ENCODE assay signal across 10 cellular contexts in genomic region chr14:101878222-101879211, GRCh38.
DNase-seq lines count a peak whose midpoint lies in the region; ATAC-seq, FAIRE-seq and TF ChIP-seq lines count a peak whose summit lies in the region.
"Had no signal": no experiment of that assay in that cellular context is flagged by ENCODE, and none has a peak within 500 bp of the region (broad histone marks: within the 10 kb centered on the region; RNA-seq: fewer than 3 reads in every experiment).

No MANE protein-coding gene starts in this region.

- CTCF ChIA-PET in CD4-positive, alpha-beta T cell (lab: Charles Lee) = interaction anchor here (0.9 to 1.3 kb wide), 2 partner anchors 35 to 107 kb away, joined by 3 to 5 read pairs; no protein-coding TSS in a partner anchor

- POLR2A ChIA-PET in CD4-positive, alpha-beta T cell (lab: Charles Lee) = interaction anchor here (1.1 kb wide), 1 partner anchor 172 kb away, joined by 3 read pairs; no protein-coding TSS in a partner anchor

- peaks cover 58% of the 10 kb centered on the region for H3K4me1 Mint-ChIP-seq in CD4-positive, alpha-beta T cell (ENCODE audit: low read depth)
- peaks cover 30% of the 10 kb centered on the region for H3K4me1 Mint-ChIP-seq in mesothelial cell of epicardium

- H3K27ac Mint-ChIP-seq in CD4-positive, alpha-beta T cell = peak overlapping the region; percentile 79
- peak overlapping the region; percentile 75 for H3K27ac Mint-ChIP-seq in mesothelial cell of epicardium

- peak overlapping the region; percentile 42 for H3K4me3 Mint-ChIP-seq in CD4-positive, alpha-beta T cell
- H3K4me3 Mint-ChIP-seq in mesothelial cell of epicardium = no peak overlapping the region

- no peak overlapping the region for H3K4me3 ChIP-seq in lower leg skin (ENCODE audit: low read depth, poor library complexity, severe bottlenecking)
- H3K4me3 ChIP-seq in small intestine (ENCODE audit: low read depth in 1 of 2, low read length in 2 of 2) = no peak overlapping the region
- H3K4me3 ChIP-seq: vagina had no signal

- ATAC-seq in CD4-positive, alpha-beta T cell (ENCODE audit: poor library complexity) = no peak
- ATAC-seq in GM19455 (IDR thresholded peaks at IDR 0.05; ENCODE audit: unreplicated experiment) = peak; percentile 25

- DNase-seq in CD4-positive, alpha-beta T cell = no peak
- peak; percentile 63 to 65 for DNase-seq in activated T-cell treated with anti-CD3 and anti-CD28 coated beads, Interleukin-2, amount 50 U/mL, for 48 hours
- no peak for DNase-seq in mesothelial cell of epicardium (ENCODE audit: low spot score in 2 of 2, unreplicated experiment in 2 of 2)
- no peak for DNase-seq in lower leg skin (ENCODE audit: low spot score in 2 of 2)
- no peak for DNase-seq in small intestine
- no peak for DNase-seq in DMS153 treated with DMSO at 0.1 percent for 48 hours (lab: John Stamatoyannopoulos, UW; ENCODE audit: unreplicated experiment)
- no peak for DNase-seq in GOT3 (lab: John Stamatoyannopoulos, UW)

- TF ChIP-seq CTCF in CD4-positive, alpha-beta T cell (IDR thresholded peaks at IDR 0.05) = no peak
- no peak for TF ChIP-seq CTCF in mesothelial cell of epicardium (IDR thresholded peaks at IDR 0.05; ENCODE audit: unreplicated experiment)
- no peak for TF ChIP-seq CTCF in lower leg skin (IDR thresholded peaks at IDR 0.05)

- no peaks in the 10 kb centered on the region for H3K9me3 Mint-ChIP-seq in CD4-positive, alpha-beta T cell
- no peaks in the 10 kb centered on the region for H3K9me3 Mint-ChIP-seq in mesothelial cell of epicardium

- TF ChIP-seq POLR2A in lower leg skin (IDR thresholded peaks at IDR 0.05) = no peak

- intact Hi-C loops in CD4-positive, alpha-beta T cell (cut with DNase I, micrococcal nuclease) = loop anchor here in 1 of 2 experiments (5.0 kb wide), 1 partner anchor 36 kb away; no protein-coding TSS in a partner anchor
- intact Hi-C loops in lower leg skin (cut with DNase I; ENCODE audit: low total_unique reads) = no loop called here

- H3K36me3 Mint-ChIP-seq in CD4-positive, alpha-beta T cell (ENCODE audit: low read depth) = peaks cover 69% of the 10 kb centered on the region
- H3K36me3 Mint-ChIP-seq in mesothelial cell of epicardium = peaks cover 9% of the 10 kb centered on the region

- H3K9me3 ChIP-seq in CD4-positive, alpha-beta T cell (ENCODE audit: control insufficient read depth, low read length) = no peaks in the 10 kb centered on the region
- no peaks in the 10 kb centered on the region for H3K9me3 ChIP-seq in small intestine (ENCODE audit: control insufficient read depth, low read depth)
- H3K9me3 ChIP-seq: vagina had no signal

- no peak for FAIRE-seq in small intestine (lab: Jason Lieb, UNC)
- FAIRE-seq: endothelial cell of umbilical vein had no signal

- H3K27me3 ChIP-seq in CD4-positive, alpha-beta T cell (ENCODE audit: control insufficient read depth, insufficient read depth, low read length) = no peaks in the 10 kb centered on the region
- no peaks in the 10 kb centered on the region for H3K27me3 ChIP-seq in small intestine (ENCODE audit: control insufficient read depth in 2 of 2, insufficient read depth in 2 of 2, low read length in 2 of 2)
- H3K27me3 ChIP-seq: vagina had no signal

- peaks cover 2 to 8% of the 10 kb centered on the region in 2 donors for H3K36me3 ChIP-seq in small intestine (ENCODE audit: control insufficient read depth in 2 of 2, insufficient read depth in 2 of 2, low read length in 2 of 2)

- H3K4me1 ChIP-seq in small intestine (ENCODE audit: control insufficient read depth in 2 of 2, insufficient read depth in 1 of 2, low read depth in 1 of 2, low read length in 1 of 2) = peaks cover 0 to 2% of the 10 kb centered on the region in 2 donors

- H3K27ac ChIP-seq in CD4-positive, alpha-beta T cell (ENCODE audit: low read depth, low read length) = peak overlapping the region; percentile 15
- peak overlapping the region in 1 of 2 donors; percentile 42 for H3K27ac ChIP-seq in small intestine (ENCODE audit: low read depth in 1 of 2, low read length in 1 of 2)
- H3K27ac ChIP-seq: vagina had no signal

- no peaks in the 10 kb centered on the region for H3K27me3 Mint-ChIP-seq in CD4-positive, alpha-beta T cell
- H3K27me3 Mint-ChIP-seq in mesothelial cell of epicardium (ENCODE audit: low read depth) = no peaks in the 10 kb centered on the region

- WGBS in lower leg skin, 2 donors = 85 to 91% methylated on average over 18 of the region's 18 CpGs
- WGBS in small intestine, 3 donors = 72 to 84% (median 77%) methylated on average over 18 of the region's 18 CpGs

Comparison
In these comparisons a context has a peak if more than half of its experiments do, and no peak if none do; other contexts are left out.
1. DNase-seq: peak in activated T-cell treated with anti-CD3 and anti-CD28 coated beads, Interleukin-2, amount 50 U/mL, for 48 hours (2 of 2); none in CD4-positive, alpha-beta T cell (0 of 10), mesothelial cell of epicardium (0 of 2), lower leg skin (0 of 2), small intestine (single experiment), DMS153 treated with DMSO at 0.1 percent for 48 hours (single experiment) and GOT3 (single experiment).